Comparison of ENCODE assay signal across 18 cellular contexts in genomic region chr1:179177614-179178013, GRCh38.
"Had no signal": no experiment of that assay in that cellular context is flagged by ENCODE, and none has a peak within 500 bp of the region (broad histone marks: within the 10 kb centered on the region; RNA-seq: fewer than 3 reads in every experiment).

No MANE protein-coding gene starts in this region.

- H3K36me3 ChIP-seq: esophagus squamous epithelium, gastroesophageal sphincter, left ventricle myocardium inferior, transverse colon had no signal

- ATAC-seq: effector memory CD8-positive, alpha-beta T cell; gastroesophageal sphincter had no signal

- H3K27me3 ChIP-seq: dorsolateral prefrontal cortex, esophagus squamous epithelium, gastroesophageal sphincter, transverse colon had no signal

- DNase-seq: activated B cell treated with CpG ODN at 0.5 μM for 24 hours; activated CD4-positive, alpha-beta T cell treated with anti-CD3 and anti-CD28 coated beads for 4 hours; activated CD4-positive, alpha-beta T cell treated with anti-CD3 and anti-CD28 coated beads, Interleukin-2, amount 50 U/mL, for 48 hours; activated CD8-positive, alpha-beta memory T cell treated with anti-CD3 and anti-CD28 coated beads, Interleukin-2, amount 50 U/mL, for 48 hours; activated naive CD4-positive, alpha-beta T cell treated with Interleukin-2 at 50 U/mL for 16 hours; activated naive CD8-positive, alpha-beta T cell treated with anti-CD3 and anti-CD28 coated beads for 36 hours; activated T-cell treated with anti-CD3 and anti-CD28 coated beads, Interleukin-2, amount 50 U/mL, for 48 hours; amniotic stem cell; dorsolateral prefrontal cortex; effector memory CD8-positive, alpha-beta T cell; esophagus squamous epithelium; left ventricle myocardium inferior; midbrain; nephron progenitor cell; stimulated activated CD4-positive, alpha-beta T cell treated with anti-CD3 and anti-CD28 coated beads, Interleukin-4, amount 100 ng/mL, for 24 hours; T1000; transverse colon had no signal

- H3K27ac ChIP-seq: dorsolateral prefrontal cortex, left ventricle myocardium inferior had no signal

- H3K4me3 ChIP-seq: dorsolateral prefrontal cortex, esophagus squamous epithelium, gastroesophageal sphincter, left ventricle myocardium inferior, transverse colon had no signal

- H3K9me3 ChIP-seq: esophagus squamous epithelium, gastroesophageal sphincter, left ventricle myocardium inferior, transverse colon had no signal
